Comparison of ENCODE assay signal across 8 cellular contexts in the genomic region with DNA sequence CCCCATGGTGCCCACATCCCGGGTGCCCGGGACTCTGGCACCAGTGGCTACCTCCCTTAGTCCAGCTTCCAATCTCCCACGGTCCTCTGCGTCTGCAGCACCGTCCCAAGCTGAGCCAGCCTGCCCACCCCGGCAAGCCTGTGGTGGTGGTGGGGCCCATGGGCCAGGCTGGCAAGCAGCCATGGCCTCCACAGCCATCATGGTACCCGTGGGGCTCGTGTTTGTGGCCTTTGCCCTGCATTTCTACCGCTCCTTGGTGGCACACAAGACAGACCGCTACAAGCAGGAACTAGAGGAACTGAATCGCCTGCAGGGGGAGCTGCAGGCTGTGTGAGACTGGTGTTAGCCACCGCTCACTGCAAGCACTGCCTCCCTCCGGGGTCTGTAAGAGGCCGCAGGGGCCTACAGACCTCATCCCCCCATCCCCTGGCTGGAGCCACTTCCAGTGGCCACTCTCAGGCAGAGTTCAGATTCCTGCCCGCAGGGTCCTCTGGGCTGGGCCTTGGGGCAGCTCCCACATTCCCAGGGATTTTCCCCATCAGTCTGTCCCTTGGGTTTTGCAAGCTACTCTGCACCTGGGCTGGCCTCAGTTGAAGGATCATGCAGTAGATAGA. TPM values are rescaled to one million over a fixed set of nuclear protein-coding genes. Genes with fewer than 3 reads are reported as not detected.
DNase-seq lines count a peak whose midpoint lies in the region; ATAC-seq and TF ChIP-seq lines count a peak whose summit lies in the region.

No MANE protein-coding gene starts in this region.

- POLR2A ChIA-PET in Panc1 (lab: Charles Lee), result interaction anchor here (0.7 kb wide), 1 partner anchor 194 kb away, joined by 6 read pairs; no protein-coding TSS in a partner anchor

- TF ChIP-seq CTCF in Panc1 (IDR thresholded peaks at IDR 0.05), result peak; percentile 91

- no peaks in the 10 kb centered on the region for H3K9me3 ChIP-seq in Panc1 (ENCODE audit: control insufficient read depth, insufficient read depth, low read depth, low read length)

- intact Hi-C loops in Panc1 (cut with micrococcal nuclease; ENCODE audit: unreplicated experiment) (loop anchor here (5.0 kb wide), 1 partner anchor 144 kb away; no protein-coding TSS in a partner anchor), posterior cingulate gyrus (cut with DNase I) (loop anchor here (10.0 kb wide), 3 partner anchors 501 to 911 kb away; partner anchors contain the start of gene ARMC5)

- BruUV-seq in Panc1 (replicated peaks; lab: Mats Ljungman, UMichigan), result no TSS peak

- in situ Hi-C loops in Panc1 (cut with HindIII; ENCODE audit: low pct_unique_long_range_greater_than_20kb, low sequenced_read_pairs), result no loop called here

- no peaks in the 10 kb centered on the region; the same call in 1 of the 2 replicates for H3K36me3 ChIP-seq in Panc1 (ENCODE audit: control insufficient read depth, insufficient read depth, low read length)

- ATAC-seq in Panc1 (peak; percentile 30), HG03354 (IDR thresholded peaks at IDR 0.05; ENCODE audit: poor library complexity, severe bottlenecking, unreplicated experiment) (no peak), HG02970 (IDR thresholded peaks at IDR 0.05; ENCODE audit: low FRiP score, unreplicated experiment) (no peak)

- H3K4me3 ChIP-seq in Jurkat, Clone E6-1 (ENCODE audit: low read length), result no peak overlapping the region
- no peak overlapping the region for H3K4me3 ChIP-seq in Panc1 (ENCODE audit: low read depth in 2 of 2, low read length in 2 of 2)

- CTCF ChIA-PET in Panc1 (lab: Charles Lee), result interaction anchor here (0.6 to 1.7 kb wide), 4 partner anchors 10 to 313 kb away, joined by 3 to 7 read pairs (median 4); no protein-coding TSS in a partner anchor

- H3K4me1 ChIP-seq in Panc1 (ENCODE audit: control insufficient read depth, insufficient read depth, low read length), result peaks cover 41% of the 10 kb centered on the region

- DNase-seq in DMS 273 treated with DMSO at 0.1 percent for 48 hours (lab: John Stamatoyannopoulos, UW) (peak; percentile 71), Panc1 (ENCODE audit: low read depth, low spot score) (no peak), activated T-helper 1 cell treated with Interleukin-2 at 50 U/mL for 16 hours (ENCODE audit: low read depth) (peak; percentile 43), fibroblast of the conjunctiva (ENCODE audit: low read depth) (peak; percentile 72), posterior cingulate gyrus (peak; percentile 48 to 97 (median 74))
- peak; percentile 91 for DNase-seq in Jurkat, Clone E6-1 (ENCODE audit: low read depth, low spot score)

- no peaks in the 10 kb centered on the region for H3K27me3 ChIP-seq in Panc1 (ENCODE audit: control insufficient read depth, insufficient read depth, low read length)

- H3K27ac ChIP-seq in Panc1 (ENCODE audit: low read length), result no peak overlapping the region

RNA-seq across cellular contexts. Expression of gene SETD1A, which starts 3.9 kb away (rescaled TPM):
- polyA plus RNA-seq in Jurkat, Clone E6-1 (2012; ENCODE audit: insufficient read depth, insufficient read length), result 18.2 TPM
- total RNA-seq in Panc1 (2021; ENCODE audit: unreplicated experiment), result 38.7 TPM
- polyA plus RNA-seq in Panc1 (2012; ENCODE audit: insufficient read length), result 41.5 TPM

RNA-seq across cellular contexts. Expression of gene ORAI3, which starts 4.8 kb away (rescaled TPM):
- polyA plus RNA-seq in Jurkat, Clone E6-1 (2012; ENCODE audit: insufficient read depth, insufficient read length), result not detected
- 26.9 TPM for total RNA-seq in Panc1 (2021; ENCODE audit: unreplicated experiment)
- 31.0 TPM for polyA plus RNA-seq in Panc1 (2012; ENCODE audit: insufficient read length)

RNA-seq across cellular contexts. Expression of gene FBXL19, which starts 30.2 kb away (rescaled TPM):
- 24.0 TPM for polyA plus RNA-seq in Jurkat, Clone E6-1 (2012; ENCODE audit: insufficient read depth, insufficient read length)
- 52.3 TPM for total RNA-seq in Panc1 (2021; ENCODE audit: unreplicated experiment)
- polyA plus RNA-seq in Panc1 (2012; ENCODE audit: insufficient read length), result 67.1 TPM

RNA-seq across cellular contexts. Expression of gene HSD3B7, which starts 31.4 kb away (rescaled TPM):
- not detected for polyA plus RNA-seq in Jurkat, Clone E6-1 (2012; ENCODE audit: insufficient read depth, insufficient read length)
- total RNA-seq in Panc1 (2021; ENCODE audit: unreplicated experiment), result 5.4 TPM
- 8.5 TPM for polyA plus RNA-seq in Panc1 (2012; ENCODE audit: insufficient read length)

RNA-seq across cellular contexts. Expression of gene STX1B, which starts 56.8 kb away (rescaled TPM):
- polyA plus RNA-seq in Jurkat, Clone E6-1 (2012; ENCODE audit: insufficient read depth, insufficient read length), result 0.75 TPM
- total RNA-seq in Panc1 (2021; ENCODE audit: unreplicated experiment), result 3.7 TPM
- 1.8 TPM for polyA plus RNA-seq in Panc1 (2012; ENCODE audit: insufficient read length)
